In the genomic region with DNA sequence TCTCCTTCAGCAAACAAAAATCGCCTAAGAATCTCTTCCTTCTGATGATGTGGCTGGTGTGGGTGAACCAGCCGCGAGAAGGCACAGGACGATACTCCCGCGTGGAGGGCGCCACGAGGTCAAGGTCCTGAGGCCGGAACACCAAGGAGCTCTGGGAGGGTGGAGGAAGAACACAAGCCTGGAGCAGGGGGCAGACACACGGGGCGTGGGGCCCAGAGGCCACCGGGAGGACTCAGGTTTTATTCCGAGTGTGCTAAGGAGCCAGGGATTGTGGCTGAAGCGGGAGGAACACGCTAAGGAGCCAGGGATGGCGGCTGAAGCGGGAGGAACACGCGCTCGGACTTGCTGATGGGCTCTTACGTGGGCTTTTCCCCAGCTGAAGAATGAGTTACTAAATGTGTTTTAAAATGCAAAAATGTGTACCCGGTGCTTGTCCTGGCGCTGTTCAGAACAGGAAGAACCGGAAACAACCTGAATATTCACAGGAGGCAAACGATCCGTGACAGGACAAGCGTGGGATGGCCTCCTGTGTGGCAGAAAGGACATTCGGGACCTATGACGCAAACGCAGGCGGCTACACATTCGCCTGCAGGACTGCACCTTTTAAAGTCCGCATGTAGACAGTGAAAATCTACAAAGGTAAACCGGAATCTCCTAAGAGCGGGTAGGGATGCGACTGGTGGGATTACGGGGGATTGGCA, we compare ENCODE assay signal across 22 cellular contexts.
DNase-seq lines count a peak whose midpoint lies in the region; FAIRE-seq and TF ChIP-seq lines count a peak whose summit lies in the region.
"Had no signal": no experiment of that assay in that cellular context is flagged by ENCODE, and none has a peak within 500 bp of the region (broad histone marks: within the 10 kb centered on the region; RNA-seq: fewer than 3 reads in every experiment).

No MANE protein-coding gene starts in this region.

- CTCF ChIA-PET in RWPE1 (lab: Yijun Ruan, JAX), result no interaction called here

- FAIRE-seq in HTR-8/SVneo (lab: Jason Lieb, UNC), result no peak
- FAIRE-seq: H54, RCC 7860 had no signal

- H3K36me3 ChIP-seq in spleen (peaks cover 0 to 83% (median 0%) of the 10 kb centered on the region in 6 donors), left ventricle myocardium inferior (peaks cover 9% of the 10 kb centered on the region)
- H3K36me3 ChIP-seq: brain microvascular endothelial cell, right atrium auricular region, transverse colon had no signal

- H3K27me3 ChIP-seq in spleen (replicated peaks in 1 of 7), result no peaks in the 10 kb centered on the region
- no peaks in the 10 kb centered on the region for H3K27me3 ChIP-seq in left ventricle myocardium inferior (ENCODE audit: low read depth)
- H3K27me3 ChIP-seq: brain microvascular endothelial cell, gastroesophageal sphincter, left lung, right atrium auricular region, transverse colon had no signal

- 90 to 93% (median 91%) methylated on average over 37 of the region's 37 CpGs for WGBS in spleen, 5 donors

- H3K4me1 ChIP-seq in spleen, result peaks cover 0 to 23% (median 0%) of the 10 kb centered on the region in 6 donors
- H3K4me1 ChIP-seq in left ventricle myocardium inferior, result peaks cover 20% of the 10 kb centered on the region

- no peak for TF ChIP-seq POLR2A in spleen (IDR thresholded peaks at IDR 0.05)

- intact Hi-C loops in spleen (cut with DNase I; ENCODE audit: low total_unique reads), result no loop called here
- intact Hi-C loops in left ventricle myocardium inferior (cut with micrococcal nuclease), result no loop called here

- POLR2A ChIA-PET in RWPE1 (lab: Yijun Ruan, JAX; ENCODE audit: low non-redundant PET), result no interaction called here

- DNase-seq in GM10266 (ENCODE audit: extremely low spot score) (peak; percentile 12), RWPE1 (ENCODE audit: low spot score) (no peak), islet precursor cell (peak; percentile 50), HTR-8/SVneo (ENCODE audit: insufficient read length, low spot score) (no peak), spleen (no peak), left ventricle myocardium inferior (no peak)
- DNase-seq in stimulated activated CD8-positive, alpha-beta memory T cell treated with anti-CD3 and anti-CD28 coated beads, Interleukin-4, amount 100 ng/mL, for 48 hours, result peak; percentile 7
- DNase-seq: activated naive CD8-positive, alpha-beta T cell treated with anti-CD3 and anti-CD28 coated beads, Interleukin-2, amount 10 ng/mL, durations not matched to agents 7 days and 5 days; brain microvascular endothelial cell; Calu3; left lung; mucosa of descending colon; NCI-H1694; NCI-H226; T-helper 9 cell; transverse colon had no signal

- TF ChIP-seq CTCF in GM10266 (IDR thresholded peaks at IDR 0.05; ENCODE audit: control insufficient read depth, insufficient read depth, low read depth, missing control alignments) (no peak), RWPE1 (conservative IDR thresholded peaks at IDR 0.05; ENCODE audit: low read depth) (no peak), spleen (IDR thresholded peaks at IDR 0.05 in 8 of 11, conservative IDR thresholded peaks at IDR 0.05 in 3 of 11) (no peak), left ventricle myocardium inferior (IDR thresholded peaks at IDR 0.05; ENCODE audit: borderline replicate concordance) (no peak)

- H3K4me3 ChIP-seq in spleen (no peak overlapping the region), left ventricle myocardium inferior (no peak overlapping the region)
- H3K4me3 ChIP-seq: gastroesophageal sphincter, left lung, mucosa of descending colon, right atrium auricular region, SK-N-MC, transverse colon had no signal

- H3K27ac ChIP-seq in RWPE1, result peak overlapping the region; percentile 17
- H3K27ac ChIP-seq in spleen, result no peak overlapping the region
- H3K27ac ChIP-seq in left ventricle myocardium inferior (replicated peaks), result no peak overlapping the region
- H3K27ac ChIP-seq: brain microvascular endothelial cell, epithelial cell of prostate, gastroesophageal sphincter, left lung, right atrium auricular region, SK-N-MC, transverse colon had no signal

- no peaks in the 10 kb centered on the region for H3K9me3 ChIP-seq in spleen
- no peaks in the 10 kb centered on the region for H3K9me3 ChIP-seq in left ventricle myocardium inferior (replicated peaks)
- H3K9me3 ChIP-seq: gastroesophageal sphincter, left lung, mucosa of descending colon, right atrium auricular region, transverse colon had no signal

Comparison
In these comparisons a context has a peak if more than half of its experiments do, and no peak if none do; other contexts are left out.
1. DNase-seq: peak in GM10266 (single experiment), islet precursor cell (single experiment) and stimulated activated CD8-positive, alpha-beta memory T cell treated with anti-CD3 and anti-CD28 coated beads, Interleukin-4, amount 100 ng/mL, for 48 hours (single experiment); none in RWPE1 (single experiment), HTR-8/SVneo (single experiment), spleen (single experiment) and left ventricle myocardium inferior (single experiment).